Comparison of ENCODE assay signal across 8 cellular contexts in genomic region chr11:124481365-124482323, GRCh38. TPM values are rescaled to one million over a fixed set of nuclear protein-coding genes. Genes with fewer than 3 reads are reported as not detected.
DNase-seq lines count a peak whose midpoint lies in the region; ATAC-seq and TF ChIP-seq lines count a peak whose summit lies in the region.

No MANE protein-coding gene starts in this region.

- no peaks in the 10 kb centered on the region for H3K36me3 ChIP-seq in hepatocyte (replicated peaks; ENCODE audit: insufficient read depth, low read depth)

- H3K27ac Mint-ChIP-seq in activated T-helper 17 cell treated with anti-CD3 and anti-CD28 coated beads, Interleukin-2, amount 50 U/mL, for 72 hours: peak overlapping the region; percentile 56
- H3K27ac Mint-ChIP-seq in stimulated activated naive B cell treated with anti-CD40 and anti-IgM and Interleukin-4, amounts not matched to agents 10 μg/mL and 1 μg/mL and 100 μg/mL, for 72 hours: no peak overlapping the region

- H3K27ac ChIP-seq in hepatocyte: peak overlapping the region; percentile 49

- H3K4me3 Mint-ChIP-seq in activated T-helper 17 cell treated with anti-CD3 and anti-CD28 coated beads, Interleukin-2, amount 50 U/mL, for 72 hours: peak overlapping the region; percentile 68
- H3K4me3 Mint-ChIP-seq in stimulated activated naive B cell treated with anti-CD40 and anti-IgM and Interleukin-4, amounts not matched to agents 10 μg/mL and 1 μg/mL and 100 μg/mL, for 72 hours: peak overlapping the region; percentile 60 to 63

- no peaks in the 10 kb centered on the region for H3K9me3 Mint-ChIP-seq in activated T-helper 17 cell treated with anti-CD3 and anti-CD28 coated beads, Interleukin-2, amount 50 U/mL, for 72 hours
- no peaks in the 10 kb centered on the region for H3K9me3 Mint-ChIP-seq in stimulated activated naive B cell treated with anti-CD40 and anti-IgM and Interleukin-4, amounts not matched to agents 10 μg/mL and 1 μg/mL and 100 μg/mL, for 72 hours

- H3K36me3 Mint-ChIP-seq in activated T-helper 17 cell treated with anti-CD3 and anti-CD28 coated beads, Interleukin-2, amount 50 U/mL, for 72 hours (ENCODE audit: low read depth): no peaks in the 10 kb centered on the region
- no peaks in the 10 kb centered on the region for H3K36me3 Mint-ChIP-seq in stimulated activated naive B cell treated with anti-CD40 and anti-IgM and Interleukin-4, amounts not matched to agents 10 μg/mL and 1 μg/mL and 100 μg/mL, for 72 hours

- no peaks in the 10 kb centered on the region for H3K9me2 ChIP-seq in hepatocyte (replicated peaks; ENCODE audit: insufficient read depth)

- H2AFZ ChIP-seq in hepatocyte: peak overlapping the region; percentile 69

- peaks cover 7% of the 10 kb centered on the region for H3K4me1 ChIP-seq in hepatocyte (ENCODE audit: insufficient read depth)

- H3K27me3 Mint-ChIP-seq in activated T-helper 17 cell treated with anti-CD3 and anti-CD28 coated beads, Interleukin-2, amount 50 U/mL, for 72 hours: peaks cover 29% of the 10 kb centered on the region
- peaks cover 28 to 35% of the 10 kb centered on the region in 2 donors for H3K27me3 Mint-ChIP-seq in stimulated activated naive B cell treated with anti-CD40 and anti-IgM and Interleukin-4, amounts not matched to agents 10 μg/mL and 1 μg/mL and 100 μg/mL, for 72 hours

- no peaks in the 10 kb centered on the region for H3K79me2 ChIP-seq in hepatocyte

- 27% methylated on average over 20 of the region's 20 CpGs for WGBS in hepatocyte (ENCODE audit: low lambda C conversion rate, missing lambda C conversion rate)

- no peaks in the 10 kb centered on the region for H3K27me3 ChIP-seq in hepatocyte

- ATAC-seq in GM21360 (IDR thresholded peaks at IDR 0.05; ENCODE audit: unreplicated experiment) (peak; percentile 72), GM18517 (IDR thresholded peaks at IDR 0.05; ENCODE audit: unreplicated experiment) (no peak), GM21786 (IDR thresholded peaks at IDR 0.05; ENCODE audit: unreplicated experiment) (no peak)
- peak; percentile 56 for ATAC-seq in activated T-helper 17 cell treated with anti-CD3 and anti-CD28 coated beads, Interleukin-2, amount 50 U/mL, for 72 hours (replicated peaks)
- peak; percentile 74 to 80 for ATAC-seq in stimulated activated naive B cell treated with anti-CD40 and anti-IgM and Interleukin-4, amounts not matched to agents 10 μg/mL and 1 μg/mL and 100 μg/mL, for 72 hours (replicated peaks)

- H3K4me3 ChIP-seq in AG09309 (ENCODE audit: control insufficient read depth, low read depth, low read length) (peak overlapping the region; percentile 8), hepatocyte (peak overlapping the region; percentile 5)

- DNase-seq in AG09309 (ENCODE audit: low read depth) (no peak), NCI-H2029 treated with DMSO at 0.1 percent for 48 hours (lab: John Stamatoyannopoulos, UW) (peak; percentile 6), hepatocyte (ENCODE audit: low spot score) (peak; percentile 62)
- DNase-seq in stimulated activated naive B cell treated with anti-CD40 and anti-IgM and Interleukin-4, amounts not matched to agents 10 μg/mL and 1 μg/mL and 100 μg/mL, for 72 hours: no peak

- no peaks in the 10 kb centered on the region for H3K9me3 ChIP-seq in hepatocyte (ENCODE audit: low read depth)

- H3K4me2 ChIP-seq in hepatocyte: peak overlapping the region; percentile 73

- H3K4me1 Mint-ChIP-seq in activated T-helper 17 cell treated with anti-CD3 and anti-CD28 coated beads, Interleukin-2, amount 50 U/mL, for 72 hours: peaks cover 10% of the 10 kb centered on the region
- H3K4me1 Mint-ChIP-seq in stimulated activated naive B cell treated with anti-CD40 and anti-IgM and Interleukin-4, amounts not matched to agents 10 μg/mL and 1 μg/mL and 100 μg/mL, for 72 hours: peaks cover 8 to 16% of the 10 kb centered on the region in 2 donors

- no peaks in the 10 kb centered on the region for H4K20me1 ChIP-seq in hepatocyte (ENCODE audit: insufficient read depth, poor library complexity, severe bottlenecking)

- TF ChIP-seq CTCF in AG09309 (IDR thresholded peaks at IDR 0.05; ENCODE audit: control insufficient read depth, insufficient read depth, low read depth, low read length, missing control alignments) (no peak), hepatocyte (IDR thresholded peaks at IDR 0.05; ENCODE audit: poor library complexity) (no peak)

RNA-seq across cellular contexts. Expression of gene OR8B8, which starts 36.1 kb away (rescaled TPM):
- not detected for total RNA-seq in activated T-helper 17 cell treated with anti-CD3 and anti-CD28 coated beads, Interleukin-2, amount 50 U/mL, for 72 hours
- total RNA-seq in hepatocyte: not detected in 2 replicates
- polyA plus RNA-seq in hepatocyte: not detected in 2 replicates

RNA-seq across cellular contexts. Expression of gene OR8B4, which starts 57.0 kb away (rescaled TPM):
- not detected for total RNA-seq in activated T-helper 17 cell treated with anti-CD3 and anti-CD28 coated beads, Interleukin-2, amount 50 U/mL, for 72 hours
- not detected in 2 replicates for total RNA-seq in hepatocyte
- not detected in 2 replicates for polyA plus RNA-seq in hepatocyte

Comparison
In these comparisons a context has a peak if more than half of its experiments do, and no peak if none do; other contexts are left out.
1. DNase-seq: peak in NCI-H2029 treated with DMSO at 0.1 percent for 48 hours (single experiment) and hepatocyte (single experiment); none in AG09309 (single experiment) and stimulated activated naive B cell treated with anti-CD40 and anti-IgM and Interleukin-4, amounts not matched to agents 10 μg/mL and 1 μg/mL and 100 μg/mL, for 72 hours (single experiment).
2. ATAC-seq: peak in GM21360 (single experiment), activated T-helper 17 cell treated with anti-CD3 and anti-CD28 coated beads, Interleukin-2, amount 50 U/mL, for 72 hours (single experiment) and stimulated activated naive B cell treated with anti-CD40 and anti-IgM and Interleukin-4, amounts not matched to agents 10 μg/mL and 1 μg/mL and 100 μg/mL, for 72 hours (2 of 2); none in GM18517 (single experiment) and GM21786 (single experiment).